In the genomic region with DNA sequence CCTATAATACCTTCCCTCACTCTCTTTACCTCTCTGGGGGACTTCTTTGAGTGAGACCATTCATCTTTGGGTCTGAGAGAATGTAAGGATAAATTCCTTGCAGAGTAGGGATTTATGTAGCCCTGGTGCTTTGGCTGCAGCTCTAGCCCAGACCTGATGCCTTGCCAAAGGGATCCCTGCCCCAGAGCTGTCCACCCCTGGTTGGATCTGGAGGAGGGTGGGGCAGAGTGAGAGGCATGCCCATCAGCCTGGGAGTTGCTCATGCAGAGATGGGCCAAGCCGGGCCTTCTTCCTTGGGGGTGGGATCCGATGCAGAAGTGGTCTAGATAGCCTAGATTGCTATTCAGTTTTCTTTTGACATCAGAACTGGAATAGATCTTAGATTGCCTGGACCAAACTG, we compare ENCODE assay signal across 20 cellular contexts. TPM values are rescaled to one million over a fixed set of nuclear protein-coding genes. Genes with fewer than 3 reads are reported as not detected.
"Had no signal": no experiment of that assay in that cellular context is flagged by ENCODE, and none has a peak within 500 bp of the region (broad histone marks: within the 10 kb centered on the region; RNA-seq: fewer than 3 reads in every experiment).

No MANE protein-coding gene starts in this region.

- H3K4me3 Mint-ChIP-seq: dendritic cell treated with granulocyte-macrophage colony-stimulating factor and Interleukin-4, amounts not matched to agents 40 ng/mL and 50 ng/mL, for 4 days; effector memory CD8-positive, alpha-beta T cell; nephron had no signal

- DNase-seq: effector memory CD8-positive, alpha-beta T cell; foreskin keratinocyte; kidney; left cardiac atrium; left ventricle myocardium superior; mesendoderm; naive B cell; posterior cingulate gyrus; right cardiac atrium; small intestine; stimulated activated CD4-positive, alpha-beta T cell treated with anti-CD3 and anti-CD28 coated beads, Interleukin-12 subunit alpha, Interleukin-12 subunit beta, amount 100 ng/mL, for 4 hours; stimulated activated naive CD4-positive, alpha-beta T cell treated with Interleukin-2 at 50 U/mL for 16 hours; trophoblast cell had no signal

- ATAC-seq: effector memory CD8-positive, alpha-beta T cell; foreskin keratinocyte; left ventricle myocardium superior; right cardiac atrium had no signal

- H3K9me3 ChIP-seq: esophagus muscularis mucosa had no signal

- H3K36me3 ChIP-seq: esophagus muscularis mucosa had no signal

- H3K27me3 ChIP-seq: esophagus muscularis mucosa had no signal

- H3K4me1 ChIP-seq: foreskin keratinocyte had no signal

- H3K27ac ChIP-seq: epithelial cell of prostate, esophagus muscularis mucosa, foreskin keratinocyte had no signal

- H3K27ac Mint-ChIP-seq: dendritic cell treated with granulocyte-macrophage colony-stimulating factor and Interleukin-4, amounts not matched to agents 40 ng/mL and 50 ng/mL, for 4 days; effector memory CD8-positive, alpha-beta T cell; naive B cell; nephron had no signal

- H3K4me3 ChIP-seq: esophagus muscularis mucosa, lung had no signal

- H3K36me3 Mint-ChIP-seq: naive B cell had no signal

- H3K4me1 Mint-ChIP-seq: naive B cell, nephron had no signal

- H3K9me3 Mint-ChIP-seq: dendritic cell treated with granulocyte-macrophage colony-stimulating factor and Interleukin-4, amounts not matched to agents 40 ng/mL and 50 ng/mL, for 4 days; effector memory CD8-positive, alpha-beta T cell; naive B cell; nephron had no signal

RNA-seq across cellular contexts. Expression of a gene that starts 31.5 kb away (rescaled TPM):
- total RNA-seq: esophagus muscularis mucosa, foreskin keratinocyte, kidney, left cardiac atrium, left ventricle myocardium superior, lung, osteocyte, right cardiac atrium, urinary bladder had no signal
- polyA plus RNA-seq: foreskin keratinocyte, lung, right cardiac atrium, small intestine, urinary bladder had no signal
